18 cellular contexts compared by ENCODE assay signal in genomic region chr18:67154979-67155378, GRCh38.
DNase-seq lines count a peak whose midpoint lies in the region; ATAC-seq, FAIRE-seq and TF ChIP-seq lines count a peak whose summit lies in the region.
"Had no signal": no experiment of that assay in that cellular context is flagged by ENCODE, and none has a peak within 500 bp of the region (broad histone marks: within the 10 kb centered on the region; RNA-seq: fewer than 3 reads in every experiment).

No MANE protein-coding gene starts in this region.

- H4K5ac ChIP-seq in H1 (ENCODE audit: insufficient read length, low read depth, low read length): no peak overlapping the region

- peaks cover 2% of the 10 kb centered on the region; the same call in 1 of the 2 replicates for H3K23me2 ChIP-seq in H1 (ENCODE audit: low read depth, low read length)

- H3K4me3 ChIP-seq in H7 (ENCODE audit: insufficient read depth, low read depth, low read length) (no peak overlapping the region), H1 (ENCODE audit: extremely low read depth in 1 of 4, insufficient read depth in 2 of 4, low read depth in 3 of 4, low read length in 4 of 4) (no peak overlapping the region)
- H3K4me3 ChIP-seq: K562 had no signal

- H3K4me2 ChIP-seq in H1 (ENCODE audit: insufficient read depth in 1 of 2, low read depth in 2 of 2, low read length in 2 of 2): peak overlapping the region in 1 of 2 experiments; percentile 39; a peak in 1 of 4 replicates

- H3K14ac ChIP-seq in H1 (ENCODE audit: insufficient read length): no peak overlapping the region

- H3K36me3 ChIP-seq in H7 (replicated peaks; ENCODE audit: control insufficient read depth, insufficient read depth, low read length) (no peaks in the 10 kb centered on the region), H1 (ENCODE audit: control insufficient read depth in 2 of 4, insufficient read depth in 4 of 4, low read length in 3 of 4) (no peaks in the 10 kb centered on the region)
- H3K36me3 ChIP-seq: BE2C had no signal

- H4K20me1 ChIP-seq in H1 (replicated peaks in 1 of 2; ENCODE audit: control insufficient read depth in 1 of 2, insufficient read depth in 2 of 2, low read length in 2 of 2): no peaks in the 10 kb centered on the region

- H2AFZ ChIP-seq in H1 (ENCODE audit: low read length): peak overlapping the region; percentile 24; the same call in 1 of the 2 replicates

- POLR2A ChIA-PET in H1 (lab: Charles Lee; ENCODE audit: partially characterized antibody): no interaction called here

- H3K79me2 ChIP-seq in H1 (ENCODE audit: control insufficient read depth in 1 of 2, insufficient read depth in 2 of 2, low read length in 2 of 2): no peaks in the 10 kb centered on the region

- FAIRE-seq in H1 (lab: Jason Lieb, UNC): no peak
- FAIRE-seq: HTR-8/SVneo, K562 had no signal

- no peak overlapping the region for H3K56ac ChIP-seq in H1 (replicated peaks; ENCODE audit: insufficient read length, low read depth, low read length)

- ATAC-seq in left lobe of liver (no peak), GM19395 (IDR thresholded peaks at IDR 0.05; ENCODE audit: unreplicated experiment) (no peak)
- ATAC-seq: HCT116, K562 had no signal

- no peak for TF ChIP-seq RAD21 in H1 (IDR thresholded peaks at IDR 0.05 in 1 of 2, conservative IDR thresholded peaks at IDR 0.05 in 1 of 2; ENCODE audit: low read depth in 2 of 2, low read length in 2 of 2)

- no peak overlapping the region for H3K4ac ChIP-seq in H1 (replicated peaks; ENCODE audit: insufficient read length, low read depth, low read length)

- peak overlapping the region in 1 of 4 experiments; percentile 34; a peak in 1 of 7 replicates for H3K9ac ChIP-seq in H1 (replicated peaks in 1 of 4; ENCODE audit: extremely low read depth in 1 of 4, low read depth in 3 of 4, low read length in 3 of 4)

- no peak for TF ChIP-seq POLR2A in H1 (IDR thresholded peaks at IDR 0.05; ENCODE audit: control extremely low read depth in 1 of 2, low read depth in 2 of 2, low read length in 2 of 2)

- TF ChIP-seq CTCF in H1 (IDR thresholded peaks at IDR 0.05; ENCODE audit: control extremely low read depth in 1 of 3, insufficient read depth in 1 of 3, low read depth in 1 of 3, low read length in 3 of 3): no peak

- H2BK120ac ChIP-seq in H1 (replicated peaks; ENCODE audit: low read depth, low read length): no peak overlapping the region

- 66% methylated on average over 3 of the region's 3 CpGs; no CpG with 5 or more reads in 1 of the 2 experiments for WGBS in H1 (ENCODE audit: extremely low coverage in 1 of 2, insufficient coverage in 1 of 2, insufficient read length in 1 of 2, insufficient replicate concordance in 2 of 2, low coverage in 1 of 2, low lambda C conversion rate in 2 of 2, missing lambda C conversion rate in 1 of 2), 2 experiments

- H2BK15ac ChIP-seq in H1 (ENCODE audit: low read length): no peak overlapping the region

- H3K27ac ChIP-seq in H1 (ENCODE audit: low read depth, low read length): no peak overlapping the region

- H2BK5ac ChIP-seq in H1 (ENCODE audit: low read depth, low read length): no peak overlapping the region

- H3K18ac ChIP-seq in H1 (ENCODE audit: extremely low read depth, low read length): no peak overlapping the region

- H3K23ac ChIP-seq in H1 (ENCODE audit: insufficient read length): no peak overlapping the region

- H3K27me3 ChIP-seq in H7 (ENCODE audit: control insufficient read depth, insufficient read depth, low read length) (no peaks in the 10 kb centered on the region), H1 (replicated peaks in 1 of 4; ENCODE audit: control insufficient read depth in 3 of 4, extremely low read depth in 1 of 4, insufficient read depth in 3 of 4, low read length in 3 of 4) (no peaks in the 10 kb centered on the region)
- H3K27me3 ChIP-seq: BE2C had no signal

- no peaks in the 10 kb centered on the region for H3K79me1 ChIP-seq in H1 (ENCODE audit: low read depth, low read length)

- H3K9me3 ChIP-seq in H1 (ENCODE audit: insufficient read depth in 2 of 2, low read depth in 1 of 2, low read length in 1 of 2): peaks cover 3 to 4% of the 10 kb centered on the region in 2 experiments; a peak in 1 of 4 replicates
- H3K9me3 ChIP-seq: BE2C, Caco-2 had no signal

- no peak overlapping the region for H4K8ac ChIP-seq in H1 (ENCODE audit: extremely low read depth, insufficient read depth, low read length)

- no peak overlapping the region for H2AK5ac ChIP-seq in H1 (ENCODE audit: low read depth, low read length)

- H4K91ac ChIP-seq in H1 (replicated peaks; ENCODE audit: insufficient read length, low read length): no peak overlapping the region

- no peak overlapping the region for H2BK20ac ChIP-seq in H1 (ENCODE audit: low read length)

- no peak overlapping the region for H2BK12ac ChIP-seq in H1 (ENCODE audit: low read depth, low read length)

- H3K4me1 ChIP-seq in H1 (replicated peaks in 1 of 4; ENCODE audit: control insufficient read depth in 3 of 4, insufficient read depth in 4 of 4, low read length in 3 of 4): no peaks in the 10 kb centered on the region; a peak in 2 of 7 replicates
- H3K4me1 ChIP-seq: BE2C, Caco-2 had no signal

- peak; percentile 6 for DNase-seq in H7
- DNase-seq in H1 (ENCODE audit: low read depth in 1 of 2, low spot score in 2 of 2): peak in 1 of 2 experiments; percentile 23
- peak; percentile 16 for DNase-seq in iPS-NIHi7 (ENCODE audit: extremely low spot score)
- no peak for DNase-seq in islet precursor cell
- DNase-seq in left lobe of liver (ENCODE audit: low spot score): no peak
- no peak for DNase-seq in activated T-cell treated with anti-CD3 and anti-CD28 coated beads for 4 hours
- DNase-seq: BE2C; C1 segment of cervical spinal cord; Caco-2; CD4-positive, CD25-positive, alpha-beta regulatory T cell; CD8-positive, alpha-beta memory T cell; GF-D8; HFFc6; IMR-90 had no signal

- no peak for TF ChIP-seq EP300 in H1 (IDR thresholded peaks at IDR 0.05; ENCODE audit: borderline replicate concordance in 1 of 2, low read depth in 2 of 2, low read length in 2 of 2)

- CTCF ChIA-PET in H1 (lab: Charles Lee; ENCODE audit: partially characterized antibody): interaction anchor here (1.0 to 1.1 kb wide), 2 partner anchors 28 to 44 kb away, joined by 3 read pairs; no protein-coding TSS in a partner anchor

TF ChIP-seq in H1, 55 proteins besides CTCF, POLR2A, EP300 and RAD21:
- TF ChIP-seq JUND (IDR thresholded peaks at IDR 0.05; ENCODE audit: low read length) (no peak), SRF (IDR thresholded peaks at IDR 0.05; ENCODE audit: low read depth, low read length) (no peak), USF2 (IDR thresholded peaks at IDR 0.05; ENCODE audit: low read length) (no peak), SP4 (IDR thresholded peaks at IDR 0.05; ENCODE audit: low read length) (no peak), CBX5 (IDR thresholded peaks at IDR 0.05; ENCODE audit: low read depth, low read length) (no peak), TAF1 (IDR thresholded peaks at IDR 0.05; ENCODE audit: low read depth, low read length) (no peak), KDM4A (IDR thresholded peaks at IDR 0.05; ENCODE audit: low read depth, low read length, severe bottlenecking) (no peak)

Comparison
In these comparisons a context has a peak if more than half of its experiments do, and no peak if none do; other contexts are left out.
1. DNase-seq: peak in H7 (single experiment) and iPS-NIHi7 (single experiment); none in islet precursor cell (single experiment), left lobe of liver (single experiment) and activated T-cell treated with anti-CD3 and anti-CD28 coated beads for 4 hours (single experiment).